ENCODE assay signal across 8 cellular contexts in the genomic region with DNA sequence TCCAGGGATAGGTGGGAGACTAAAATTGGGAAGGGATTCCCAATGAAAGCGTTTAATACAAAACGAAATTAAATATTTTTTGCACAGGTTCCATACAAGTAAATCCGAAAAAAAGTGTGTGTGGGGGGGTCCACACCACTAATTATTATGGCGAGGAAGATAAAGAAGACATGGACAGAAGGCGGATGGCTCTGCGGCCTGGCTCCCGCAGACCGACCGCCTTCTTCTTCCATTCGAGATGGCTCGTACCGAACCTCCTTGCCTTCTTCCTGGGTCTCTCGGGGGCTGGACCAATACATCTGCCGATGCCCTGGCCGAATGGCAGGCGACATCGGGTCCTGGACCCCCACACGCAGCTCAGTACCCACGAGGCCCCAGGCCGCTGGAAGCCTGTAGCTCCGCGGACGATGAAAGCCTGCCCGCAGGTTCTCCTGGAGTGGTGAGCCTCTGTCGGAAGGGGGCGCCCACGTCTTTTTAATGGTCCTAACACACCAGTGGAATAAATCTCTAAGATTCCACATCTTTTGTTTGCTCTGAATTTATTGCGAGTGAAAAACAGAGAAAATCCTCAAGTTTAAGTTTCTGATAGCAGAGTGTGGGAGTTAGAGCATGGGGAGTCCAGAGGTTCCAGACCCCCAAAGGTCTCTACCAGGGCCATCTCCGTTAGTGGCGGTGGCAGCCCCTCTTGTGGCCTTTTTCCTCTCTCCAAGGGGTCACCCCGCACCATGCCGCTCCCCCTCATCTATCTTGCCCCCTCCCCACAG. TPM values are rescaled to one million over a fixed set of nuclear protein-coding genes. Genes with fewer than 3 reads are reported as not detected.
DNase-seq lines count a peak whose midpoint lies in the region; ATAC-seq and TF ChIP-seq lines count a peak whose summit lies in the region.

No MANE protein-coding gene starts in this region.

- H3K36me3 ChIP-seq in ACC112 (ENCODE audit: insufficient read depth, low read length): no peaks in the 10 kb centered on the region

- H2AFZ ChIP-seq in ACC112 (ENCODE audit: low read length, unreplicated experiment): no peak overlapping the region

- H3K27ac ChIP-seq in ACC112 (ENCODE audit: low read depth, low read length): no peak overlapping the region

- H3K4me3 ChIP-seq in ACC112 (ENCODE audit: low read depth, low read length): peak overlapping the region; percentile 74

- peak; percentile 77 for DNase-seq in GM20000 (ENCODE audit: low spot score)
- peak; percentile 37 for DNase-seq in NCI-H526 treated with DMSO at 0.1 percent for 48 hours (lab: John Stamatoyannopoulos, UW)
- DNase-seq in activated CD4-positive, alpha-beta T cell treated with anti-CD3 and anti-CD28 coated beads, Interleukin-2, amount 50 U/mL, for 24 hours (ENCODE audit: low read depth in 1 of 2, low spot score in 1 of 2): peak; percentile 33 to 69
- peak; percentile 47 to 78 for DNase-seq in dermis microvascular lymphatic vessel endothelial cell (ENCODE audit: low read depth in 2 of 2)
- DNase-seq in medulla oblongata (ENCODE audit: extremely low spot score): peak; percentile 85
- DNase-seq in stimulated activated CD8-positive, alpha-beta memory T cell treated with anti-CD3 and anti-CD28 coated beads, Interleukin-12 subunit alpha, Interleukin-12 subunit beta, amount 100 ng/mL, for 24 hours (ENCODE audit: extremely low read depth): peak; percentile 38

- H3K4me1 ChIP-seq in ACC112 (ENCODE audit: control insufficient read depth, insufficient read depth, low read length, unreplicated experiment): no peaks in the 10 kb centered on the region

- ATAC-seq in GM18498 (IDR thresholded peaks at IDR 0.05; ENCODE audit: unreplicated experiment): no peak

- TF ChIP-seq CTCF in GM20000 (IDR thresholded peaks at IDR 0.05; ENCODE audit: extremely low read depth, missing control alignments): peak; percentile 76

- peaks cover 99% of the 10 kb centered on the region for H3K27me3 ChIP-seq in ACC112 (ENCODE audit: insufficient read depth, low read length)

- H3K79me2 ChIP-seq in ACC112 (ENCODE audit: control insufficient read depth, insufficient read depth, low read length, unreplicated experiment): no peaks in the 10 kb centered on the region

RNA-seq across cellular contexts. Expression of gene PRAC2, which starts 1.4 kb away (rescaled TPM):
- not detected in 2 replicates for total RNA-seq in dermis microvascular lymphatic vessel endothelial cell

RNA-seq across cellular contexts. Expression of gene PRAC1, which starts 2.1 kb away (rescaled TPM):
- total RNA-seq in dermis microvascular lymphatic vessel endothelial cell: not detected in 2 replicates

RNA-seq across cellular contexts. Expression of gene HOXB13, which starts 4.1 kb away (rescaled TPM):
- not detected in 2 replicates for total RNA-seq in dermis microvascular lymphatic vessel endothelial cell
